In genomic region chr19:15562145-15562544, GRCh38 we compare ENCODE assay signal across 26 cellular contexts.
"Had no signal": no experiment of that assay in that cellular context is flagged by ENCODE, and none has a peak within 500 bp of the region (broad histone marks: within the 10 kb centered on the region; RNA-seq: fewer than 3 reads in every experiment).

No MANE protein-coding gene starts in this region.

- H3K27ac Mint-ChIP-seq: activated CD4-positive, alpha-beta T cell treated with anti-CD3 and anti-CD28 coated beads, Interleukin-2, amount 10 ng/mL, durations not matched to agents 7 days and 5 days; activated naive CD8-positive, alpha-beta T cell; activated T-cell treated with anti-CD3 and anti-CD28 coated beads, Interleukin-2, amount 50 U/mL, for 24 hours; activated T-cell treated with anti-CD3 and anti-CD28 coated beads, Interleukin-2, amount 50 U/mL, for 72 hours; effector memory CD8-positive, alpha-beta T cell; WTC11 had no signal

- H3K4me1 Mint-ChIP-seq: activated CD4-positive, alpha-beta memory T cell treated with anti-CD3 and anti-CD28 coated beads, Interleukin-2, amount 10 ng/mL, durations not matched to agents 7 days and 5 days; activated CD4-positive, alpha-beta T cell treated with anti-CD3 and anti-CD28 coated beads, Interleukin-2, amount 10 ng/mL, durations not matched to agents 7 days and 5 days had no signal

- ATAC-seq: activated T-cell treated with anti-CD3 and anti-CD28 coated beads, Interleukin-2, amount 50 U/mL, for 72 hours; effector memory CD8-positive, alpha-beta T cell; gastroesophageal sphincter; WTC11 had no signal

- H3K4me3 Mint-ChIP-seq: activated CD4-positive, alpha-beta memory T cell treated with anti-CD3 and anti-CD28 coated beads, Interleukin-2, amount 10 ng/mL, durations not matched to agents 7 days and 5 days; activated CD4-positive, alpha-beta T cell treated with anti-CD3 and anti-CD28 coated beads, Interleukin-2, amount 10 ng/mL, durations not matched to agents 7 days and 5 days; activated naive CD8-positive, alpha-beta T cell; activated T-cell treated with anti-CD3 and anti-CD28 coated beads, Interleukin-2, amount 50 U/mL, for 24 hours; activated T-cell treated with anti-CD3 and anti-CD28 coated beads, Interleukin-2, amount 50 U/mL, for 72 hours; effector memory CD8-positive, alpha-beta T cell; WTC11 had no signal

- DNase-seq: activated CD4-positive, alpha-beta memory T cell treated with anti-CD3 and anti-CD28 coated beads, Interleukin-2, amount 10 ng/mL, durations not matched to agents 7 days and 5 days; activated CD4-positive, alpha-beta T cell treated with anti-CD3 and anti-CD28 coated beads for 1 hour; activated CD4-positive, alpha-beta T cell treated with anti-CD3 and anti-CD28 coated beads for 4 hours; activated CD4-positive, alpha-beta T cell treated with anti-CD3 and anti-CD28 coated beads, Interleukin-2, amount 10 ng/mL, durations not matched to agents 7 days and 5 days; activated CD4-positive, alpha-beta T cell treated with anti-CD3 and anti-CD28 coated beads, Interleukin-2, amount 50 U/mL, for 4 hours; activated CD8-positive, alpha-beta memory T cell treated with anti-CD3 and anti-CD28 coated beads, Interleukin-2, amount 50 U/mL, for 48 hours; activated naive CD4-positive, alpha-beta T cell treated with anti-CD3 and anti-CD28 coated beads, Interleukin-2, amount 50 U/mL, for 16 hours; activated T-cell treated with anti-CD3 and anti-CD28 coated beads for 4 hours; activated T-cell treated with anti-CD3 and anti-CD28 coated beads, Interleukin-2, amount 50 U/mL, for 24 hours; activated T-cell treated with anti-CD3 and anti-CD28 coated beads, Interleukin-2, amount 50 U/mL, for 72 hours; amniotic stem cell; anterior cingulate cortex; brain microvascular endothelial cell; caudate nucleus; cortex of kidney; dermis blood vessel endothelial cell; effector CD4-positive, alpha-beta T cell; effector memory CD8-positive, alpha-beta T cell; esophagus squamous epithelium; foreskin melanocyte; heart right ventricle; T-helper 2 cell had no signal

- H3K36me3 Mint-ChIP-seq: activated naive CD8-positive, alpha-beta T cell; WTC11 had no signal

- H3K9me3 Mint-ChIP-seq: activated CD4-positive, alpha-beta memory T cell treated with anti-CD3 and anti-CD28 coated beads, Interleukin-2, amount 10 ng/mL, durations not matched to agents 7 days and 5 days; activated CD4-positive, alpha-beta T cell treated with anti-CD3 and anti-CD28 coated beads, Interleukin-2, amount 10 ng/mL, durations not matched to agents 7 days and 5 days; activated T-cell treated with anti-CD3 and anti-CD28 coated beads, Interleukin-2, amount 50 U/mL, for 24 hours; activated T-cell treated with anti-CD3 and anti-CD28 coated beads, Interleukin-2, amount 50 U/mL, for 72 hours; effector memory CD8-positive, alpha-beta T cell had no signal

- H3K27ac ChIP-seq: brain microvascular endothelial cell, epithelial cell of prostate, esophagus squamous epithelium, gastroesophageal sphincter, heart right ventricle had no signal
